In the genomic region with DNA sequence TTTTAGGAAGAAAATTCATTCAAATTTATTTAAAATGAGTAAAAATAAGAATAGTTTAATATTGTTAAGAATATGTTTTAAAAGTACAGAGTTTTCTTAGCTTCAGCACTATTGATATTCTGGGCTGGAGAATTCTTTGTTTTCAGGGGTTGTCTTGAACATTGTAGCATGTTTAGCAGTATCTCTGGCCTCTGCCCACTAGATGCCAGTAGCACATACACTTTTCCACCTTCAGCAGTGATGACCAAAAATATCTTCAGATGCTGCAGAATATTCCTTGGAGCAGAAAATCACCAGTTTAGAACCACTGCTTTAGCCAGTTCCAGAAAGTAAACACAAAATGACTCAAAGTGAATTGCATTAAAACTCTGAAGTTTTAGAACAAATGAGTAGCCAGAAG, we compare ENCODE assay signal across 8 cellular contexts. TPM values are rescaled to one million over a fixed set of nuclear protein-coding genes. Genes with fewer than 3 reads are reported as not detected.
DNase-seq lines count a peak whose midpoint lies in the region; ATAC-seq, FAIRE-seq and TF ChIP-seq lines count a peak whose summit lies in the region.

No MANE protein-coding gene starts in this region.

- no peak overlapping the region for H3K23ac ChIP-seq in neuronal stem cell (ENCODE audit: low read depth, low read length, poor library complexity)

- H3K9me3 ChIP-seq in MM.1S (replicated peaks; ENCODE audit: insufficient read depth, low read length) (no peaks in the 10 kb centered on the region), right lobe of liver (no peaks in the 10 kb centered on the region), neuronal stem cell (replicated peaks in 1 of 2; ENCODE audit: control insufficient read depth in 2 of 2, insufficient read depth in 1 of 2, low read depth in 1 of 2, low read length in 2 of 2) (peaks cover 0 to 6% of the 10 kb centered on the region in 2 donors)

- intact Hi-C loops in right lobe of liver (cut with DNase I) = no loop called here

- ATAC-seq in right lobe of liver (peak in 2 of 4 donors; percentile 28 to 31), HG03045 (IDR thresholded peaks at IDR 0.05; ENCODE audit: unreplicated experiment) (no peak)

- no peak overlapping the region for H3K4me2 ChIP-seq in MM.1S (ENCODE audit: low read depth, low read length)
- no peak overlapping the region for H3K4me2 ChIP-seq in neuronal stem cell (ENCODE audit: insufficient read depth, low read length, poor library complexity, severe bottlenecking)

- H2AFZ ChIP-seq in MM.1S (ENCODE audit: low read length) = no peak overlapping the region
- no peak overlapping the region for H2AFZ ChIP-seq in neuronal stem cell (ENCODE audit: low read length)

- H2BK120ac ChIP-seq in neuronal stem cell (ENCODE audit: low read depth, low read length) = no peak overlapping the region

- no peaks in the 10 kb centered on the region for H3K27me3 ChIP-seq in MM.1S (replicated peaks; ENCODE audit: insufficient read depth, low read length)
- H3K27me3 ChIP-seq in right lobe of liver = no peaks in the 10 kb centered on the region
- H3K27me3 ChIP-seq in neuronal stem cell (ENCODE audit: control insufficient read depth in 3 of 3, insufficient read depth in 3 of 3, low read depth in 1 of 3, low read length in 3 of 3) = no peaks in the 10 kb centered on the region

- TF ChIP-seq POLR2A in right lobe of liver (IDR thresholded peaks at IDR 0.05) = no peak
- no peak for TF ChIP-seq POLR2A in GM12892 (IDR thresholded peaks at IDR 0.05; ENCODE audit: low read depth, low read length)

- no peak overlapping the region for H2BK12ac ChIP-seq in neuronal stem cell (ENCODE audit: low read length)

- no peak overlapping the region for H3K4ac ChIP-seq in neuronal stem cell (ENCODE audit: low read length)

- H3K4me3 ChIP-seq in MM.1S (ENCODE audit: low read length) (no peak overlapping the region), right lobe of liver (no peak overlapping the region), neuronal stem cell (ENCODE audit: low read length in 2 of 2) (no peak overlapping the region)

- no peaks in the 10 kb centered on the region for H3F3A ChIP-seq in MM.1S (ENCODE audit: insufficient read depth, low read length)

- no peak for FAIRE-seq in GM12892 (lab: Jason Lieb, UNC)

- H3K79me1 ChIP-seq in neuronal stem cell (ENCODE audit: low read depth, low read length) = no peaks in the 10 kb centered on the region

- no peaks in the 10 kb centered on the region for H3K4me1 ChIP-seq in MM.1S (ENCODE audit: low read length)
- H3K4me1 ChIP-seq in right lobe of liver = no peaks in the 10 kb centered on the region
- no peaks in the 10 kb centered on the region for H3K4me1 ChIP-seq in neuronal stem cell (ENCODE audit: control insufficient read depth in 2 of 2, insufficient read depth in 1 of 2, low read depth in 1 of 2, low read length in 2 of 2)

- H3K9me2 ChIP-seq in MM.1S (replicated peaks; ENCODE audit: insufficient read depth, low read length) = no peaks in the 10 kb centered on the region

- H3K9ac ChIP-seq in MM.1S (ENCODE audit: low read length) = no peak overlapping the region
- no peak overlapping the region for H3K9ac ChIP-seq in neuronal stem cell (ENCODE audit: low read depth, low read length, poor library complexity)

- no peak overlapping the region for H4K91ac ChIP-seq in neuronal stem cell (ENCODE audit: low read depth, low read length, poor library complexity)

- H3K18ac ChIP-seq in neuronal stem cell (ENCODE audit: low read length) = no peak overlapping the region

- H2AK5ac ChIP-seq in neuronal stem cell (ENCODE audit: low read depth, low read length) = no peak overlapping the region

- no peak overlapping the region for H2BK5ac ChIP-seq in neuronal stem cell (ENCODE audit: low read length)

- H3K14ac ChIP-seq in neuronal stem cell (ENCODE audit: low read length) = no peak overlapping the region

- no peaks in the 10 kb centered on the region for H3K79me2 ChIP-seq in MM.1S (ENCODE audit: low read length)

- no peak overlapping the region for H2BK15ac ChIP-seq in neuronal stem cell (ENCODE audit: low read length)

- in situ Hi-C loops in G401 (cut with HindIII; ENCODE audit: low sequenced_read_pairs) = no loop called here
- in situ Hi-C loops in T47D (cut with HindIII; ENCODE audit: low pct_unique_long_range_greater_than_20kb, low sequenced_read_pairs) = no loop called here

- H3K27ac ChIP-seq in MM.1S (ENCODE audit: low read length) (no peak overlapping the region), right lobe of liver (no peak overlapping the region), neuronal stem cell (replicated peaks; ENCODE audit: low read length) (no peak overlapping the region)

- no peaks in the 10 kb centered on the region for H4K20me1 ChIP-seq in MM.1S (ENCODE audit: insufficient read depth, low read length)

- DNase-seq in G401 (ENCODE audit: low spot score) = peak; percentile 56
- DNase-seq in MM.1S = peak; percentile 14
- DNase-seq in T47D (ENCODE audit: low read depth in 1 of 2, low spot score in 1 of 2) = peak; percentile 17 to 57
- DNase-seq in right lobe of liver = no peak
- DNase-seq in GM12892 (ENCODE audit: insufficient read length) = no peak
- DNase-seq in neuronal stem cell (ENCODE audit: low spot score) = no peak
- DNase-seq in NCI-H1092 treated with DMSO at 0.1 percent for 48 hours (lab: John Stamatoyannopoulos, UW) = no peak

- H3K36me3 ChIP-seq in MM.1S (replicated peaks; ENCODE audit: insufficient read depth, low read length) (no peaks in the 10 kb centered on the region), right lobe of liver (no peaks in the 10 kb centered on the region), neuronal stem cell (replicated peaks in 1 of 2; ENCODE audit: control insufficient read depth in 2 of 2, insufficient read depth in 2 of 2, low read length in 2 of 2) (peaks cover 0 to 26% of the 10 kb centered on the region in 2 donors)

- TF ChIP-seq CTCF in MM.1S (IDR thresholded peaks at IDR 0.05; ENCODE audit: low read length) (peak; percentile 38; the same call in 1 of the 2 replicates), right lobe of liver (IDR thresholded peaks at IDR 0.05) (peak in 3 of 4 donors; percentile 15 to 27 (median 17))

- H4K8ac ChIP-seq in neuronal stem cell (ENCODE audit: low read depth, low read length) = no peak overlapping the region

RNA-seq across cellular contexts. Expression of a gene that starts 19.4 kb away (rescaled TPM):
- total RNA-seq in G401 (2014; rRNA removed; shearing (Covaris generic)) = 19.1 and 23.8 TPM in 2 replicates
- total RNA-seq in right lobe of liver = 1 to 10 TPM; 2.9 to 5.5 (median 4.5) TPM
- 19.4 TPM for polyA plus RNA-seq in GM12892 (2012; ENCODE audit: missing spikeins)
- polyA plus RNA-seq in neuronal stem cell (2013, experiment 1 of 2) = 68.9 TPM
- 69.0 TPM for polyA plus RNA-seq in neuronal stem cell (2013, experiment 2 of 2)

Comparison
In these comparisons a context has a peak if more than half of its experiments do, and no peak if none do; other contexts are left out.
1. DNase-seq: peak in G401 (single experiment), MM.1S (single experiment) and T47D (2 of 2); none in right lobe of liver (0 of 3), GM12892 (single experiment), neuronal stem cell (single experiment) and NCI-H1092 treated with DMSO at 0.1 percent for 48 hours (single experiment).